In the genomic region with DNA sequence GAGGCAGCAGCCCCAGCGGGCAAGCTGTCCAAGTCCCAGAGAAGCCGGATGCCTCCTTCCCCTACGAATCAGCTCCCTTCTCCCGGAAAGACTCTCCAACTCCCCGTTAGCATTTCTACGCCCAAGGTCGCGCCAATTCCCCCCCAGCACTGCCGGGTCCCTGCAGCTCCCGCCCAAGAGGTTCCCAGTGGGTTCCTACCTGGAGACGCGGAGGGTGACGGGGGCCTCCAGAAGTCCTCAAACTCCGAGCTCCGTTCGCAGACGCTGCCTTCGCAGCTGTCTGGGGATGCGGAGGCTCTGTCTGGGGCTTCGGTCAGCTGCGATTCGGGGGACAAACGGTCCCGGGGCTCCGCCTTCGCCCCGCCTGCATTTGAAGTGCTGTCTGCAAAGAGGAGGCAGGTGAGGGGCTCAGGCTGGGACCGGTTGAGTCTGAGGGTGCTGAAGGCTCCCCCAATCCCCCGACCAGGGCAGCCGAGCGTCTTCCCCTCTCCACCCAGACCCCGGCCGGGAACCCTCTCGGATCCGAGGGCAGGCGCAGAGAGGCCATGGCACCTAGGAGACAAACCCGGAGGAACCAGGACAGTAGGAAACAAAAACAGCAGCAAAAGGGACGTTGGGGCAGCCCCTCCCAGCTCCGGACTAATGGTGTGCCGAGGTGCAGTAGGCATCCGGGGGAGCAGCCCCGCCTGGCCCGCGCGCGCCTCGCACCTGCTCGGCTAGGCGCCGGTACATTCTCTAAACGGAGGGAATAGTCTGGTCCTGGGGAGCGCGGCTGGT, we compare ENCODE assay signal across 8 cellular contexts. TPM values are rescaled to one million over a fixed set of nuclear protein-coding genes. Genes with fewer than 3 reads are reported as not detected.
A peak's percentile ranks its signal among the peaks of the same experiment; 100 is the strongest.
DNase-seq lines count a peak whose midpoint lies in the region; ATAC-seq and TF ChIP-seq lines count a peak whose summit lies in the region.

No MANE protein-coding gene starts in this region.

- no peaks in the 10 kb centered on the region for H3K36me3 Mint-ChIP-seq in Caco-2 (ENCODE audit: insufficient read depth, unreplicated experiment)
- peaks cover 68% of the 10 kb centered on the region for H3K36me3 Mint-ChIP-seq in activated CD8-positive, alpha-beta T cell treated with anti-CD3 and anti-CD28 coated beads for 36 hours (ENCODE audit: low read depth)

- H3K27me3 ChIP-seq in Caco-2 (replicated peaks; ENCODE audit: control insufficient read depth, insufficient read depth, low read length) (no peaks in the 10 kb centered on the region; the same call in 1 of the 2 replicates), HUES64 (ENCODE audit: insufficient read depth, low read length) (peaks cover 100% of the 10 kb centered on the region), gastroesophageal sphincter (peaks cover 100% of the 10 kb centered on the region)

- WGBS in HUES64: 2% methylated on average over 53 of the region's 53 CpGs
- WGBS in gastroesophageal sphincter (ENCODE audit: low coverage in 1 of 2), 2 donors: 0 to 3% methylated on average over 3 to 7 of the region's 53 CpGs

- CTCF ChIA-PET in Caco-2 (lab: Charles Lee): no interaction called here
- CTCF ChIA-PET in activated CD8-positive, alpha-beta T cell treated with anti-CD3 and anti-CD28 coated beads for 36 hours (lab: Charles Lee): interaction anchor here (0.8 to 5.0 kb wide), 17 partner anchors 8 to 479 kb away, joined by 3 to 51 read pairs (median 4); a partner anchor contains a TSS

- BruUV-seq in Caco-2 (replicated peaks; lab: Mats Ljungman, UMichigan): no TSS peak

- DNase-seq in Caco-2 (no peak), retina (peak; percentile 86), NCI-H446 (lab: John Stamatoyannopoulos, UW) (no peak), AG20443 (ENCODE audit: low spot score) (no peak), globus pallidus (ENCODE audit: low spot score) (no peak)
- DNase-seq in activated CD8-positive, alpha-beta T cell treated with anti-CD3 and anti-CD28 coated beads for 36 hours: peak; percentile 60

- no peak for TF ChIP-seq EP300 in gastroesophageal sphincter (IDR thresholded peaks at IDR 0.05)

- peak overlapping the region; percentile 50 for H3K4me3 ChIP-seq in Caco-2 (ENCODE audit: low read depth, low read length)
- peak overlapping the region; percentile 52 for H3K4me3 ChIP-seq in HUES64 (ENCODE audit: low read length)
- peak overlapping the region; percentile 3 to 53 for H3K4me3 ChIP-seq in gastroesophageal sphincter

- intact Hi-C loops in Caco-2 (cut with micrococcal nuclease; ENCODE audit: unreplicated experiment): loop anchor here (5.0 to 10.0 kb wide), 3 partner anchors 41 to 168 kb away; no protein-coding TSS in a partner anchor
- intact Hi-C loops in activated CD8-positive, alpha-beta T cell treated with anti-CD3 and anti-CD28 coated beads for 36 hours (cut with micrococcal nuclease): loop anchor here (5.0 kb wide), 1 partner anchor 171 kb away; no protein-coding TSS in a partner anchor

- H3K27ac ChIP-seq in HUES64 (ENCODE audit: low read depth, low read length) (no peak overlapping the region), gastroesophageal sphincter (no peak overlapping the region)

- H3K36me3 ChIP-seq in Caco-2 (ENCODE audit: control insufficient read depth, insufficient read depth, low read length) (no peaks in the 10 kb centered on the region; the same call in 1 of the 2 replicates), HUES64 (ENCODE audit: insufficient read depth, low read length) (no peaks in the 10 kb centered on the region), gastroesophageal sphincter (no peaks in the 10 kb centered on the region)

- H3K9me3 ChIP-seq in Caco-2 (no peaks in the 10 kb centered on the region), HUES64 (ENCODE audit: insufficient read depth, low read depth, low read length) (no peaks in the 10 kb centered on the region), gastroesophageal sphincter (no peaks in the 10 kb centered on the region)

- no peak overlapping the region for H3K9ac ChIP-seq in HUES64 (ENCODE audit: low read depth, low read length)

- no peaks in the 10 kb centered on the region for H3K9me3 Mint-ChIP-seq in Caco-2 (ENCODE audit: unreplicated experiment)
- H3K9me3 Mint-ChIP-seq in activated CD8-positive, alpha-beta T cell treated with anti-CD3 and anti-CD28 coated beads for 36 hours: no peaks in the 10 kb centered on the region

- no peaks in the 10 kb centered on the region for H3K27me3 Mint-ChIP-seq in Caco-2 (ENCODE audit: insufficient read depth, unreplicated experiment)
- H3K27me3 Mint-ChIP-seq in activated CD8-positive, alpha-beta T cell treated with anti-CD3 and anti-CD28 coated beads for 36 hours: no peaks in the 10 kb centered on the region

- H3K27ac Mint-ChIP-seq in Caco-2 (ENCODE audit: unreplicated experiment): no peak overlapping the region
- H3K27ac Mint-ChIP-seq in activated CD8-positive, alpha-beta T cell treated with anti-CD3 and anti-CD28 coated beads for 36 hours: peak overlapping the region; percentile 98

- H3K4me3 Mint-ChIP-seq in Caco-2 (ENCODE audit: unreplicated experiment): peak overlapping the region; percentile 91
- H3K4me3 Mint-ChIP-seq in activated CD8-positive, alpha-beta T cell treated with anti-CD3 and anti-CD28 coated beads for 36 hours: peak overlapping the region; percentile 98

- POLR2A ChIA-PET in Caco-2 (lab: Charles Lee): no interaction called here
- POLR2A ChIA-PET in activated CD8-positive, alpha-beta T cell treated with anti-CD3 and anti-CD28 coated beads for 36 hours (lab: Charles Lee): interaction anchor here (0.7 to 10.9 kb wide), 21 partner anchors 7 to 350 kb away, joined by 3 to 213 read pairs (median 4); a partner anchor contains a TSS

- no peaks in the 10 kb centered on the region for H3K4me1 ChIP-seq in Caco-2
- H3K4me1 ChIP-seq in HUES64 (ENCODE audit: insufficient read depth, low read length): peaks cover 23% of the 10 kb centered on the region
- H3K4me1 ChIP-seq in gastroesophageal sphincter: peaks cover 0 to 69% (median 57%) of the 10 kb centered on the region in 3 donors

- no peak for TF ChIP-seq POLR2A in gastroesophageal sphincter (IDR thresholded peaks at IDR 0.05)

- ATAC-seq in activated CD8-positive, alpha-beta T cell treated with anti-CD3 and anti-CD28 coated beads for 36 hours: no peak
- no peak for ATAC-seq in gastroesophageal sphincter

- TF ChIP-seq CTCF in Caco-2 (IDR thresholded peaks at IDR 0.05; ENCODE audit: insufficient read depth in 1 of 2, low read depth in 1 of 2, low read length in 1 of 2, severe bottlenecking in 1 of 2, unreplicated experiment in 1 of 2) (no peak), gastroesophageal sphincter (IDR thresholded peaks at IDR 0.05) (no peak)
- TF ChIP-seq CTCF in activated CD8-positive, alpha-beta T cell treated with anti-CD3 and anti-CD28 coated beads for 36 hours (IDR thresholded peaks at IDR 0.05): no peak

- H3K4me1 Mint-ChIP-seq in Caco-2 (ENCODE audit: low read depth, unreplicated experiment): no peaks in the 10 kb centered on the region
- peaks cover 43% of the 10 kb centered on the region for H3K4me1 Mint-ChIP-seq in activated CD8-positive, alpha-beta T cell treated with anti-CD3 and anti-CD28 coated beads for 36 hours (ENCODE audit: low read depth)

RNA-seq across cellular contexts. Expression of a gene that starts 3.9 kb away (rescaled TPM):
- total RNA-seq in Caco-2 (2022) (0.93 and 1.8 TPM in 2 replicates), gastroesophageal sphincter (under 1 TPM in 3 of 4 donors, not detected in 1; 0.27 to 0.94 (median 0.59) TPM)
- 0.05 TPM for polyA plus RNA-seq in HUES64 (2013, experiment 1 of 2)
- polyA plus RNA-seq in HUES64 (2013, experiment 2 of 2): 0.19 TPM
- 10 to 100 TPM; 54.3 to 55.3 TPM for total RNA-seq in activated CD8-positive, alpha-beta T cell treated with anti-CD3 and anti-CD28 coated beads for 36 hours

Comparison
In these comparisons a context has a peak if more than half of its experiments do, and no peak if none do; other contexts are left out.
1. DNase-seq: peak in activated CD8-positive, alpha-beta T cell treated with anti-CD3 and anti-CD28 coated beads for 36 hours (single experiment) and retina (single experiment); none in Caco-2 (0 of 2), NCI-H446 (0 of 2), AG20443 (single experiment) and globus pallidus (single experiment).
2. RNA of a gene that starts 3.9 kb away (total RNA-seq): 54.3 to 55.3 TPM in activated CD8-positive, alpha-beta T cell treated with anti-CD3 and anti-CD28 coated beads for 36 hours; 0.93 to 1.8 TPM in Caco-2 and 0.27 to 0.94 TPM in gastroesophageal sphincter; every median in the first group is over 10 times any median in the second.
3. Peak in every context shown above with its lines, with median percentiles within 50 percentile points of each other: H3K4me3 ChIP-seq.